Comparison of ENCODE assay signal across 12 cellular contexts in the genomic region with DNA sequence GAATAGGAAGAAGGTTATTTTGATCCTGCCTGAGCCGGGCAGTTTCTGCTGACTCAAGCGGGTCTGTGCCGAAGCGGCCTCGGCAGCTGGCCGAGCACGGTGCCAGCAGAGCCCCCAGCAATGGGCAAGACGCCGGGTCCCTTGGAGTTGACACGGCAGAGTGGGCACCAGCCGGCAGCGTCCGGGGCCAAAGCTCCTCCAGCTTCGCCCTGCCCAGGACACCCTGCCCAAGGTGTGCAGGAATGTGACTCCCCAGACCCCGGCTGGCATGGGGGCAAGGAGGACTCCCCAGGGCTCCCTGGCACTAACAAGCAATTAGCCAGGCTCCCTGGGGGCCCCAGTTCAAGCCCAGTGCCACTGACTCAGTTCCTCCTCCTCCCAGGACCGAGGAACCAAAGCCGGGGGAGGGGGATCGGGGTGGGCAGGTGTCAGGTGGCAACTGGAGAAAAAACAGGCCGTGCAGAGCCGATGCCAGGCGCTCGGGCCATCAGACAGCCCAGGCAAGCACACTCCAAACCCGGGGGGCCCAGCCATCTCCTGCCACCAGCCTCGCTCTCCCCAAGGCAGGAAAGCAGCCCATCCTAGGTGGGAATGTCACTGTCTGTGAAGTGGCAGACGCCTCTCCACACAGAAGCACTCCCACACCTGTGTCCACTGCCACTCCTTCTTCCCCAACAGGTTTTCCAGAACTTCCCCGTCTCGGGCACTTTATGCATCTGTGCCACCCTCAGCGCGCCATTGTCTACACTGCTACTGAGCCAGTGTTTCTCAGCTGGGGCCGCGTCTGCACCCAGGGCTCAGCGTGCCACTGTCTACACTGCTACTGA.
A peak's percentile ranks its signal among the peaks of the same experiment; 100 is the strongest.
DNase-seq lines count a peak whose midpoint lies in the region; ATAC-seq and TF ChIP-seq lines count a peak whose summit lies in the region.
"Had no signal": no experiment of that assay in that cellular context is flagged by ENCODE, and none has a peak within 500 bp of the region (broad histone marks: within the 10 kb centered on the region; RNA-seq: fewer than 3 reads in every experiment).

No MANE protein-coding gene starts in this region.

- DNase-seq in activated T-cell treated with anti-CD3 and anti-CD28 coated beads, Interleukin-2, amount 50 U/mL, for 1 hour = peak; percentile 18
- DNase-seq in activated T-cell treated with anti-CD3 and anti-CD28 coated beads for 4 hours = no peak
- DNase-seq in activated CD8-positive, alpha-beta memory T cell treated with anti-CD3 and anti-CD28 coated beads, Interleukin-2, amount 50 U/mL, for 4 hours = peak; percentile 13
- DNase-seq in medulla oblongata (ENCODE audit: extremely low spot score) = peak; percentile 41
- DNase-seq in tibial artery = peak; percentile 22 to 73
- DNase-seq in NK-92 (lab: John Stamatoyannopoulos, UW; ENCODE audit: unreplicated experiment) = no peak
- DNase-seq in NCI-H146 (lab: John Stamatoyannopoulos, UW) = no peak
- DNase-seq: esophagus squamous epithelium; NCI-H1694; stimulated activated naive CD4-positive, alpha-beta T cell had no signal

- no peak for TF ChIP-seq CTCF in tibial artery (IDR thresholded peaks at IDR 0.05)

- peak overlapping the region; percentile 48 to 71 for H3K27ac ChIP-seq in tibial artery
- H3K27ac ChIP-seq: esophagus squamous epithelium had no signal

- peak overlapping the region; percentile 25 to 37 for H3K4me3 ChIP-seq in tibial artery
- H3K4me3 ChIP-seq: esophagus squamous epithelium had no signal

- H3K27me3 ChIP-seq in tibial artery = no peaks in the 10 kb centered on the region
- H3K27me3 ChIP-seq: esophagus squamous epithelium had no signal

- ATAC-seq in HG03108 (IDR thresholded peaks at IDR 0.05; ENCODE audit: unreplicated experiment) = no peak
- ATAC-seq: naive thymus-derived CD4-positive, alpha-beta T cell had no signal

- intact Hi-C loops in tibial artery (cut with DNase I; ENCODE audit: low total_unique reads) = no loop called here

- no peaks in the 10 kb centered on the region for H3K9me3 ChIP-seq in tibial artery
- H3K9me3 ChIP-seq: esophagus squamous epithelium had no signal

- H3K36me3 ChIP-seq in tibial artery = peaks cover 23 to 34% (median 31%) of the 10 kb centered on the region in 3 donors

- peaks cover 0 to 91% (median 53%) of the 10 kb centered on the region in 4 donors for H3K4me1 ChIP-seq in tibial artery

Comparison
In these comparisons a context has a peak if more than half of its experiments do, and no peak if none do; other contexts are left out.
1. DNase-seq: peak in activated T-cell treated with anti-CD3 and anti-CD28 coated beads, Interleukin-2, amount 50 U/mL, for 1 hour (single experiment), activated CD8-positive, alpha-beta memory T cell treated with anti-CD3 and anti-CD28 coated beads, Interleukin-2, amount 50 U/mL, for 4 hours (single experiment), medulla oblongata (single experiment) and tibial artery (2 of 2); none in activated T-cell treated with anti-CD3 and anti-CD28 coated beads for 4 hours (single experiment), NK-92 (single experiment) and NCI-H146 (single experiment).